23 cellular contexts compared by ENCODE assay signal in genomic region chr16:89572478-89573205, GRCh38. TPM values are rescaled to one million over a fixed set of nuclear protein-coding genes. Genes with fewer than 3 reads are reported as not detected.
DNase-seq lines count a peak whose midpoint lies in the region; ATAC-seq and TF ChIP-seq lines count a peak whose summit lies in the region.
"Had no signal": no experiment of that assay in that cellular context is flagged by ENCODE, and none has a peak within 500 bp of the region (broad histone marks: within the 10 kb centered on the region; RNA-seq: fewer than 3 reads in every experiment).

No MANE protein-coding gene starts in this region.

- H2BK120ac ChIP-seq in neuronal stem cell (ENCODE audit: low read depth, low read length): no peak overlapping the region

- H3K4me3 ChIP-seq in SK-N-SH (ENCODE audit: low read depth in 2 of 2, low read length in 1 of 2) (no peak overlapping the region), neuronal stem cell (ENCODE audit: low read length in 2 of 2) (no peak overlapping the region), prostate gland (no peak overlapping the region), suprapubic skin (no peak overlapping the region)
- H3K4me3 ChIP-seq: coronary artery, HAP-1, skin epidermis had no signal

- no peaks in the 10 kb centered on the region for H3K27me3 ChIP-seq in SK-N-SH (ENCODE audit: insufficient read depth)
- H3K27me3 ChIP-seq in neuronal stem cell (ENCODE audit: control insufficient read depth in 3 of 3, insufficient read depth in 3 of 3, low read depth in 1 of 3, low read length in 3 of 3): peaks cover 21 to 36% (median 27%) of the 10 kb centered on the region in 3 experiments
- H3K27me3 ChIP-seq in prostate gland (replicated peaks; ENCODE audit: insufficient read depth): peaks cover 13% of the 10 kb centered on the region
- H3K27me3 ChIP-seq in suprapubic skin: peaks cover 53% of the 10 kb centered on the region
- H3K27me3 ChIP-seq: brain microvascular endothelial cell had no signal

- ATAC-seq in SK-N-SH treated with all-trans-retinoic acid at 6 μM for 48 hours: no peak
- ATAC-seq: natural killer cell treated with Interleukin-12 subunit alpha and Interleukin-12 subunit beta and Interleukin-15 and Interleukin-18, amount 100 ng/mL, for 72 hours had no signal

- H3K4ac ChIP-seq in neuronal stem cell (ENCODE audit: low read length): no peak overlapping the region

- H3K27ac Mint-ChIP-seq in glutamatergic neuron (ENCODE audit: unreplicated experiment): peak overlapping the region; percentile 38
- H3K27ac Mint-ChIP-seq: CD14-positive monocyte; natural killer cell treated with Interleukin-12 subunit alpha and Interleukin-12 subunit beta and Interleukin-15 and Interleukin-18, amount 100 ng/mL, for 72 hours had no signal

- H3K23ac ChIP-seq in neuronal stem cell (ENCODE audit: low read depth, low read length, poor library complexity): no peak overlapping the region

- no peaks in the 10 kb centered on the region for H3K36me3 Mint-ChIP-seq in glutamatergic neuron (ENCODE audit: unreplicated experiment)
- H3K36me3 Mint-ChIP-seq: natural killer cell treated with Interleukin-12 subunit alpha and Interleukin-12 subunit beta and Interleukin-15 and Interleukin-18, amount 100 ng/mL, for 72 hours had no signal

- DNase-seq in SK-N-SH (peak; percentile 51), glutamatergic neuron (no peak), neuronal stem cell (ENCODE audit: low spot score) (no peak), prostate gland (ENCODE audit: low spot score) (no peak), putamen (ENCODE audit: low spot score) (no peak), suprapubic skin (ENCODE audit: low spot score in 2 of 2) (no peak)
- DNase-seq: 8988T; activated CD4-positive, alpha-beta T cell treated with anti-CD3 and anti-CD28 coated beads, Interleukin-2, amount 50 U/mL, for 1 hour; brain microvascular endothelial cell; DMS153; GF-D8; mammary epithelial cell; NCI-H187; NCI-H2227 treated with DMSO at 0.1 percent for 48 hours; NK-92 treated with Interleukin-12 subunit alpha and Interleukin-12 subunit beta, amount 100 ng/mL, for 24 hours; stimulated activated CD4-positive, alpha-beta T cell treated with anti-CD3 and anti-CD28 coated beads, Interleukin-4, amount 100 ng/mL, for 24 hours had no signal

- H3K36me3 ChIP-seq in SK-N-SH (replicated peaks in 1 of 2; ENCODE audit: control insufficient read depth in 1 of 2, insufficient read depth in 2 of 2, low read length in 1 of 2) (no peaks in the 10 kb centered on the region), KOPT-K1 (ENCODE audit: insufficient read depth, low read length) (peaks cover 8% of the 10 kb centered on the region), neuronal stem cell (replicated peaks in 1 of 2; ENCODE audit: control insufficient read depth in 2 of 2, insufficient read depth in 2 of 2, low read length in 2 of 2) (no peaks in the 10 kb centered on the region), prostate gland (no peaks in the 10 kb centered on the region), suprapubic skin (no peaks in the 10 kb centered on the region)
- H3K36me3 ChIP-seq: brain microvascular endothelial cell had no signal

- peaks cover 14% of the 10 kb centered on the region for H3K27me3 Mint-ChIP-seq in glutamatergic neuron (ENCODE audit: unreplicated experiment)

- no peaks in the 10 kb centered on the region for H3K79me2 ChIP-seq in SK-N-SH (ENCODE audit: insufficient read depth)

- H4K8ac ChIP-seq in neuronal stem cell (ENCODE audit: low read depth, low read length): no peak overlapping the region

- peaks cover 15% of the 10 kb centered on the region for H3K4me1 Mint-ChIP-seq in glutamatergic neuron (ENCODE audit: low read depth, unreplicated experiment)

- TF ChIP-seq POLR2A in prostate gland (IDR thresholded peaks at IDR 0.05): no peak
- no peak for TF ChIP-seq POLR2A in suprapubic skin (IDR thresholded peaks at IDR 0.05)

- peaks cover 0 to 16% of the 10 kb centered on the region in 2 experiments; a peak in 1 of 4 replicates for H3K4me1 ChIP-seq in SK-N-SH (ENCODE audit: control insufficient read depth in 1 of 2, insufficient read depth in 2 of 2, low read depth in 1 of 2, low read length in 1 of 2)
- peaks cover 2 to 4% of the 10 kb centered on the region in 2 donors for H3K4me1 ChIP-seq in neuronal stem cell (ENCODE audit: control insufficient read depth in 2 of 2, insufficient read depth in 1 of 2, low read depth in 1 of 2, low read length in 2 of 2)
- peaks cover 6% of the 10 kb centered on the region for H3K4me1 ChIP-seq in prostate gland (replicated peaks)
- H3K4me1 ChIP-seq in suprapubic skin: peaks cover 30% of the 10 kb centered on the region

- H3K27ac ChIP-seq in SK-N-SH (ENCODE audit: low read depth in 2 of 2, low read length in 1 of 2): peak overlapping the region in 1 of 2 experiments; percentile 43; a peak in 2 of 4 replicates
- H3K27ac ChIP-seq in KOPT-K1 (ENCODE audit: low read depth, low read length, poor library complexity, severe bottlenecking): peak overlapping the region; percentile 35
- H3K27ac ChIP-seq in neuronal stem cell (replicated peaks; ENCODE audit: low read length): no peak overlapping the region
- H3K27ac ChIP-seq in prostate gland: no peak overlapping the region
- H3K27ac ChIP-seq in suprapubic skin: no peak overlapping the region
- H3K27ac ChIP-seq: brain microvascular endothelial cell, coronary artery, skin epidermis had no signal

- H2BK5ac ChIP-seq in neuronal stem cell (ENCODE audit: low read length): peak overlapping the region; percentile 20

- H3K14ac ChIP-seq in neuronal stem cell (ENCODE audit: low read length): peak overlapping the region; percentile 10

- TF ChIP-seq CTCF in SK-N-SH (IDR thresholded peaks at IDR 0.05): no peak
- TF ChIP-seq CTCF in glutamatergic neuron (IDR thresholded peaks at IDR 0.05; ENCODE audit: partially characterized antibody, unreplicated experiment): no peak
- TF ChIP-seq CTCF in prostate gland (IDR thresholded peaks at IDR 0.05): no peak
- TF ChIP-seq CTCF in suprapubic skin (IDR thresholded peaks at IDR 0.05): no peak

- no peaks in the 10 kb centered on the region for H3F3A ChIP-seq in SK-N-SH (replicated peaks; ENCODE audit: insufficient read depth)

- H3K79me1 ChIP-seq in neuronal stem cell (ENCODE audit: low read depth, low read length): no peaks in the 10 kb centered on the region

- no peak overlapping the region for H3K9ac ChIP-seq in SK-N-SH
- H3K9ac ChIP-seq in neuronal stem cell (ENCODE audit: low read depth, low read length, poor library complexity): peak overlapping the region; percentile 51

- no peak overlapping the region for H2AFZ ChIP-seq in SK-N-SH (ENCODE audit: low read depth)
- peak overlapping the region; percentile 75 for H2AFZ ChIP-seq in neuronal stem cell (ENCODE audit: low read length)

- no peak overlapping the region for H2BK12ac ChIP-seq in neuronal stem cell (ENCODE audit: low read length)

- 84% methylated on average over 11 of the region's 19 CpGs for WGBS in SK-N-SH (ENCODE audit: low lambda C conversion rate)
- no CpG with 5 or more reads among the region's 19 CpGs for WGBS in neuronal stem cell (ENCODE audit: extremely low coverage in 2 of 2, insufficient read length in 2 of 2, insufficient replicate concordance in 1 of 2), 2 donors
- WGBS in prostate gland: 69% methylated on average over 19 of the region's 19 CpGs
- 74% methylated on average over 14 of the region's 19 CpGs for whole genome bisulfite sequencing in suprapubic skin

- TF ChIP-seq EP300 in SK-N-SH (IDR thresholded peaks at IDR 0.05; ENCODE audit: borderline replicate concordance in 1 of 2, low read depth in 1 of 2, low read length in 1 of 2) (no peak), suprapubic skin (IDR thresholded peaks at IDR 0.05) (no peak)

- intact Hi-C loops in prostate gland (cut with DNase I): no loop called here

- H3K9me2 ChIP-seq in SK-N-SH: no peaks in the 10 kb centered on the region

- no peak overlapping the region for H4K91ac ChIP-seq in neuronal stem cell (ENCODE audit: low read depth, low read length, poor library complexity)

- no peaks in the 10 kb centered on the region for H3K9me3 ChIP-seq in SK-N-SH
- no peaks in the 10 kb centered on the region for H3K9me3 ChIP-seq in KOPT-K1 (ENCODE audit: insufficient read depth, low read length, poor library complexity, severe bottlenecking)
- H3K9me3 ChIP-seq in neuronal stem cell (replicated peaks in 1 of 2; ENCODE audit: control insufficient read depth in 2 of 2, insufficient read depth in 1 of 2, low read depth in 1 of 2, low read length in 2 of 2): no peaks in the 10 kb centered on the region
- H3K9me3 ChIP-seq in prostate gland: no peaks in the 10 kb centered on the region
- no peaks in the 10 kb centered on the region for H3K9me3 ChIP-seq in suprapubic skin
- H3K9me3 ChIP-seq: HAP-1 had no signal

- H3K18ac ChIP-seq in neuronal stem cell (ENCODE audit: low read length): no peak overlapping the region

- H3K9me3 Mint-ChIP-seq in glutamatergic neuron (ENCODE audit: unreplicated experiment): peaks cover 13% of the 10 kb centered on the region
- H3K9me3 Mint-ChIP-seq: natural killer cell treated with Interleukin-12 subunit alpha and Interleukin-12 subunit beta and Interleukin-15 and Interleukin-18, amount 100 ng/mL, for 72 hours had no signal

- no peak for TF ChIP-seq RAD21 in SK-N-SH (IDR thresholded peaks at IDR 0.05; ENCODE audit: low read length)

- CTCF ChIA-PET in SK-N-SH (lab: Yijun Ruan, JAX): no interaction called here

- no peak overlapping the region for H3K4me3 Mint-ChIP-seq in glutamatergic neuron (ENCODE audit: unreplicated experiment)

- H2BK15ac ChIP-seq in neuronal stem cell (ENCODE audit: low read length): no peak overlapping the region

- no peak overlapping the region for H3K4me2 ChIP-seq in SK-N-SH
- H3K4me2 ChIP-seq in neuronal stem cell (ENCODE audit: insufficient read depth, low read length, poor library complexity, severe bottlenecking): no peak overlapping the region

- H2AK5ac ChIP-seq in neuronal stem cell (ENCODE audit: low read depth, low read length): peak overlapping the region; percentile 79

- no peaks in the 10 kb centered on the region for H4K20me1 ChIP-seq in SK-N-SH (ENCODE audit: insufficient read depth)

- POLR2A ChIA-PET in SK-N-SH (lab: Yijun Ruan, JAX): no interaction called here

RNA-seq across cellular contexts. Expression of gene CPNE7, which starts 2.9 kb away (rescaled TPM):
- polyA plus RNA-seq in SK-N-SH (2012; rRNA removed): 3.9 and 4.0 TPM in 2 replicates
- polyA plus RNA-seq in SK-N-SH (2012; cell fraction: cytosol; rRNA removed): 1.1 and 1.9 TPM in 2 replicates
- polyA plus RNA-seq in SK-N-SH (2012; cell fraction: nucleus; rRNA removed): 27.9 and 35.3 TPM in 2 replicates
- 17.8 TPM for total RNA-seq in glutamatergic neuron (ENCODE audit: unreplicated experiment)
- polyA plus RNA-seq in neuronal stem cell (2013, experiment 1 of 2): 1.4 TPM
- polyA plus RNA-seq in neuronal stem cell (2013, experiment 2 of 2): 1.6 TPM
- 1 to 10 TPM in 1 of 2 donors, under 1 TPM in 1; 0.18 to 8.9 TPM for total RNA-seq in prostate gland
- 10 to 100 TPM in 1 of 4 donors, 1 to 10 TPM in 1, under 1 TPM in 1, not detected in 1; 0.51 to 12.9 (median 2.9) TPM for total RNA-seq in suprapubic skin
- polyA plus RNA-seq: CD14-positive monocyte had no signal

RNA-seq across cellular contexts. Expression of gene RPL13, which starts 12.2 kb away (rescaled TPM):
- 3,540 and 4,635 TPM in 2 replicates for polyA plus RNA-seq in SK-N-SH (2012; rRNA removed)
- 2,365 and 3,863 TPM in 2 replicates for polyA plus RNA-seq in SK-N-SH (2012; cell fraction: cytosol; rRNA removed)
- polyA plus RNA-seq in SK-N-SH (2012; cell fraction: nucleus; rRNA removed): 1,480 and 2,319 TPM in 2 replicates
- total RNA-seq in glutamatergic neuron (ENCODE audit: unreplicated experiment): 893 TPM
- 5,003 TPM for polyA plus RNA-seq in neuronal stem cell (2013, experiment 1 of 2)
- 4,966 TPM for polyA plus RNA-seq in neuronal stem cell (2013, experiment 2 of 2)
- total RNA-seq in prostate gland: over 10,000 TPM in 1 of 2 donors, 1,000 to 10,000 TPM in 1; 6,889 to 11,644 TPM
- total RNA-seq in suprapubic skin: 1,000 to 10,000 TPM; 4,033 to 9,308 (median 7,964) TPM

RNA-seq across cellular contexts. Expression of gene DPEP1, which starts 40.8 kb away (rescaled TPM):
- 0.05 TPM in 1 of 2 replicates, not detected in the other for polyA plus RNA-seq in SK-N-SH (2012; rRNA removed)
- polyA plus RNA-seq in SK-N-SH (2012; cell fraction: cytosol; rRNA removed): not detected in 2 replicates
- 0.09 and 0.29 TPM in 2 replicates for polyA plus RNA-seq in SK-N-SH (2012; cell fraction: nucleus; rRNA removed)
- total RNA-seq in glutamatergic neuron (ENCODE audit: unreplicated experiment) (0.39 TPM), prostate gland (100 to 1,000 TPM in 1 of 2 donors, not detected in 1; 274 TPM), suprapubic skin (1 to 10 TPM in 3 of 4 donors, not detected in 1; 1.3 to 2.3 (median 2.2) TPM)
- 1.1 TPM for polyA plus RNA-seq in neuronal stem cell (2013, experiment 1 of 2)
- polyA plus RNA-seq in neuronal stem cell (2013, experiment 2 of 2): 0.79 TPM
- total RNA-seq: mammary epithelial cell; natural killer cell treated with Interleukin-12 subunit alpha and Interleukin-12 subunit beta and Interleukin-15 and Interleukin-18, amount 100 ng/mL, for 72 hours had no signal
- polyA plus RNA-seq: CD14-positive monocyte, mammary epithelial cell had no signal
